Comparison of ENCODE assay signal across 8 cellular contexts in the genomic region with DNA sequence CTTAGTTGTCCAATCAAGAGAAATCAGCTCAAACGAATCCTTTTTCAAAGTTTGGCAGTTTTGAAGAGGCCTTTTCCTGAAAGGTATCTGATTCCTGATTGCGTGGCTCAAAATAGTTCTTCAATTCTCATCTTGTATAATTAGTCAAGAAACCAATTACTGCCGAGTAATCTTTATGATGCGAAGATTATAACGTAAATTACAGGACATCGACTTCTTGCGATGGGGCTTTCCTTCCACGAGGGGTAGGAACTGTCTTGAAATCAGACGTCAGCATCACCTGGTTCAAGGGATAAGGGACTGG. TPM values are rescaled to one million over a fixed set of nuclear protein-coding genes. Genes with fewer than 3 reads are reported as not detected.
DNase-seq lines count a peak whose midpoint lies in the region; ATAC-seq, FAIRE-seq and TF ChIP-seq lines count a peak whose summit lies in the region.

No MANE protein-coding gene starts in this region.

- peak overlapping the region; percentile 52 for H3K27ac ChIP-seq in HepG2 (ENCODE audit: extremely low read length, insufficient read depth, low read length)
- H3K27ac ChIP-seq in upper lobe of right lung, result peak overlapping the region; percentile 95

- TF ChIP-seq EP300 in HepG2 (IDR thresholded peaks at IDR 0.05; ENCODE audit: low read depth in 2 of 2, low read length in 2 of 2) (no peak), HepG2 (CRISPR knock-in tag; IDR thresholded peaks at IDR 0.05; ENCODE audit: borderline replicate concordance) (no peak)

- H3K9me3 ChIP-seq in HepG2 (ENCODE audit: low read length) (no peaks in the 10 kb centered on the region), upper lobe of right lung (no peaks in the 10 kb centered on the region)

- POLR2A ChIA-PET in activated naive CD8-positive, alpha-beta T cell treated with anti-CD3 and anti-CD28 coated beads, Interleukin-2, amount 10 ng/mL, durations not matched to agents 7 days and 5 days (lab: Charles Lee), result interaction anchor here (0.5 to 1.1 kb wide), 2 partner anchors 19 to 98 kb away, joined by 3 to 6 read pairs; no protein-coding TSS in a partner anchor
- POLR2A ChIA-PET in HepG2 (lab: Yijun Ruan, JAX), result interaction anchor here (1.0 to 2.5 kb wide), 13 partner anchors 9 to 619 kb away, joined by 3 to 20 read pairs (median 8); a partner anchor contains a TSS

- WGBS in HepG2 (ENCODE audit: low lambda C conversion rate), result 10% methylated on average over 9 of the region's 9 CpGs

- peaks cover 5 to 15% of the 10 kb centered on the region in 2 experiments; a peak in 4 of 5 replicates for H3K36me3 ChIP-seq in HepG2 (replicated peaks in 1 of 2; ENCODE audit: control insufficient read depth in 1 of 2, insufficient read depth in 2 of 2, low read length in 2 of 2)
- peaks cover 33% of the 10 kb centered on the region for H3K36me3 ChIP-seq in upper lobe of right lung

- H3K9me3 Mint-ChIP-seq in activated naive CD8-positive, alpha-beta T cell treated with anti-CD3 and anti-CD28 coated beads, Interleukin-2, amount 10 ng/mL, durations not matched to agents 7 days and 5 days, result no peaks in the 10 kb centered on the region

- peaks cover 7% of the 10 kb centered on the region for H3K79me2 ChIP-seq in HepG2 (ENCODE audit: insufficient read depth, low read length)

- ATAC-seq in GM18498 (IDR thresholded peaks at IDR 0.05; ENCODE audit: unreplicated experiment) (peak; percentile 24), HG02943 (IDR thresholded peaks at IDR 0.05; ENCODE audit: low read depth, unreplicated experiment) (peak; percentile 28), HepG2 (peak; percentile 17), upper lobe of right lung (no peak)
- no peak for ATAC-seq in activated naive CD8-positive, alpha-beta T cell treated with anti-CD3 and anti-CD28 coated beads, Interleukin-2, amount 10 ng/mL, durations not matched to agents 7 days and 5 days (ENCODE audit: low read depth)

- peak overlapping the region; percentile 93 for H3K4me2 ChIP-seq in HepG2 (ENCODE audit: low read depth, low read length)

- no peak for FAIRE-seq in HepG2 (lab: Jason Lieb, UNC)
- FAIRE-seq in GM19239 (lab: Jason Lieb, UNC), result no peak

- H3K36me3 Mint-ChIP-seq in activated naive CD8-positive, alpha-beta T cell treated with anti-CD3 and anti-CD28 coated beads, Interleukin-2, amount 10 ng/mL, durations not matched to agents 7 days and 5 days, result peaks cover 9% of the 10 kb centered on the region

- H4K20me1 ChIP-seq in HepG2 (ENCODE audit: insufficient read depth, low read length), result no peaks in the 10 kb centered on the region

- no peak for DNase-seq in activated naive CD8-positive, alpha-beta T cell treated with anti-CD3 and anti-CD28 coated beads, Interleukin-2, amount 10 ng/mL, durations not matched to agents 7 days and 5 days
- DNase-seq in HepG2 (ENCODE audit: low spot score) (no peak), upper lobe of right lung (no peak), GM19239 (ENCODE audit: insufficient read length, low spot score) (no peak), posterior cingulate gyrus (no peak)
- no peak for DNase-seq in stimulated activated naive CD4-positive, alpha-beta T cell treated with Interleukin-2 at 50 U/mL for 16 hours (lab: John Stamatoyannopoulos, UW)

- peak overlapping the region; percentile 70 for H2AFZ ChIP-seq in HepG2 (ENCODE audit: low read length)

- CTCF ChIA-PET in HepG2 (lab: Yijun Ruan, JAX; ENCODE audit: low intra/inter-chr PET ratio, low total read pairs), result no interaction called here

- peaks cover 16% of the 10 kb centered on the region for H3K4me1 Mint-ChIP-seq in activated naive CD8-positive, alpha-beta T cell treated with anti-CD3 and anti-CD28 coated beads, Interleukin-2, amount 10 ng/mL, durations not matched to agents 7 days and 5 days

- in situ Hi-C loops in HepG2 (cut with HindIII; ENCODE audit: extremely low pct_ligation_motif_present, low pct_unique_long_range_greater_than_20kb), result no loop called here

- H3K4me3 ChIP-seq in HepG2 (replicated peaks in 1 of 3; ENCODE audit: insufficient read depth in 1 of 3, low read depth in 2 of 3, low read length in 3 of 3), result peak overlapping the region; percentile 60 to 81 (median 68); a peak in 5 of 6 replicates
- H3K4me3 ChIP-seq in upper lobe of right lung, result peak overlapping the region; percentile 80

- peaks cover 40% of the 10 kb centered on the region for H3K4me1 ChIP-seq in HepG2 (ENCODE audit: insufficient read depth, low read length)
- H3K4me1 ChIP-seq in upper lobe of right lung, result no peaks in the 10 kb centered on the region

- no peak for TF ChIP-seq POLR2A in HepG2 (IDR thresholded peaks at IDR 0.05; ENCODE audit: insufficient read depth in 1 of 2, low read depth in 2 of 2, low read length in 2 of 2)

- TF ChIP-seq RAD21 in HepG2 (CRISPR knock-in tag; IDR thresholded peaks at IDR 0.05), result no peak

- intact Hi-C loops in HepG2 (cut with micrococcal nuclease; ENCODE audit: unreplicated experiment) (loop anchor here (2.0 kb wide), 1 partner anchor 56 kb away; no protein-coding TSS in a partner anchor), upper lobe of right lung (cut with DNase I) (no loop called here), posterior cingulate gyrus (cut with DNase I) (loop anchor here (2.0 kb wide), 1 partner anchor 58 kb away; a partner anchor contains a TSS)

- H3K9ac ChIP-seq in HepG2 (ENCODE audit: insufficient read depth, low read depth, low read length), result peak overlapping the region; percentile 65

- H3K4me3 Mint-ChIP-seq in activated naive CD8-positive, alpha-beta T cell treated with anti-CD3 and anti-CD28 coated beads, Interleukin-2, amount 10 ng/mL, durations not matched to agents 7 days and 5 days, result peak overlapping the region; percentile 93

- TF ChIP-seq CTCF in HepG2 (CRISPR knock-in tag; IDR thresholded peaks at IDR 0.05) (no peak), upper lobe of right lung (IDR thresholded peaks at IDR 0.05) (no peak)

- peak overlapping the region; percentile 90 for H3K27ac Mint-ChIP-seq in activated naive CD8-positive, alpha-beta T cell treated with anti-CD3 and anti-CD28 coated beads, Interleukin-2, amount 10 ng/mL, durations not matched to agents 7 days and 5 days

- H3K27me3 ChIP-seq in HepG2 (ENCODE audit: control insufficient read depth in 1 of 2, insufficient read depth in 2 of 2, low read length in 2 of 2), result no peaks in the 10 kb centered on the region
- no peaks in the 10 kb centered on the region for H3K27me3 ChIP-seq in upper lobe of right lung

- no peaks in the 10 kb centered on the region for H3K27me3 Mint-ChIP-seq in activated naive CD8-positive, alpha-beta T cell treated with anti-CD3 and anti-CD28 coated beads, Interleukin-2, amount 10 ng/mL, durations not matched to agents 7 days and 5 days

- BruUV-seq in HepG2 (replicated peaks; lab: Mats Ljungman, UMichigan), result TSS peak; percentile 87

RNA-seq across cellular contexts. Expression of a gene that starts 0.6 kb away (rescaled TPM):
- 10 to 100 TPM; 34.9 to 37.9 TPM for total RNA-seq in activated naive CD8-positive, alpha-beta T cell treated with anti-CD3 and anti-CD28 coated beads, Interleukin-2, amount 10 ng/mL, durations not matched to agents 7 days and 5 days
- 67.6 and 97.1 TPM in 2 replicates for total RNA-seq in HepG2 (2016; rRNA removed; fragmentation: Illumina TruSeq; extraction: Trizol)
- 43.5 and 44.1 TPM in 2 replicates for total RNA-seq in HepG2 (2016; cell fraction: cytosol; rRNA removed; fragmentation: Illumina TruSeq; extraction: Trizol; ENCODE audit: low read depth)
- total RNA-seq in HepG2 (2016; cell fraction: insoluble cytoplasmic fraction; rRNA removed; fragmentation: Illumina TruSeq; extraction: Trizol), result 66.0 and 92.7 TPM in 2 replicates
- 109 and 111 TPM in 2 replicates for total RNA-seq in HepG2 (2016; cell fraction: membrane; rRNA removed; fragmentation: Illumina TruSeq; extraction: Trizol)
- total RNA-seq in HepG2 (2016; cell fraction: nucleus; rRNA removed; fragmentation: Illumina TruSeq; extraction: Trizol), result 24.1 and 29.7 TPM in 2 replicates
- 50.8 and 64.3 TPM in 2 replicates for polyA plus RNA-seq in HepG2 (2011; rRNA removed)
- 39.2 and 54.5 TPM in 2 replicates for polyA plus RNA-seq in HepG2 (2011; cell fraction: cytosol; rRNA removed)
- polyA plus RNA-seq in HepG2 (2011; cell fraction: nucleus; rRNA removed), result 13.9 and 16.0 TPM in 2 replicates
- polyA plus RNA-seq in HepG2 (2012), result 30.2 and 34.8 TPM in 2 replicates
- polyA plus RNA-seq in HepG2 (2016; cell fraction: cytosol; fragmentation: Illumina TruSeq; extraction: Trizol; ENCODE audit: low read depth), result 58.2 and 66.9 TPM in 2 replicates
- 110 and 111 TPM in 2 replicates for polyA plus RNA-seq in HepG2 (2016; cell fraction: insoluble cytoplasmic fraction; fragmentation: Illumina TruSeq; extraction: Trizol; ENCODE audit: low read depth)
- 110 and 116 TPM in 2 replicates for polyA plus RNA-seq in HepG2 (2016; cell fraction: membrane; fragmentation: Illumina TruSeq; extraction: Trizol; ENCODE audit: low read depth)
- 41.6 and 42.0 TPM in 2 replicates for polyA plus RNA-seq in HepG2 (2016; cell fraction: nucleus; fragmentation: Illumina TruSeq; extraction: Trizol; ENCODE audit: insufficient read depth, low read depth)
- polyA minus RNA-seq in HepG2 (2011; rRNA and poly(A)+ RNA removed; ENCODE audit: low replicate concordance), result 31.4 and 38.5 TPM in 2 replicates
- polyA minus RNA-seq in HepG2 (2011; cell fraction: cytosol; rRNA and poly(A)+ RNA removed), result 29.3 and 33.2 TPM in 2 replicates
- 14.2 and 21.6 TPM in 2 replicates for polyA minus RNA-seq in HepG2 (2011; cell fraction: nucleus; rRNA and poly(A)+ RNA removed)
- total RNA-seq in upper lobe of right lung, result 60.0 TPM

RNA-seq across cellular contexts. Expression of a gene that starts 40.1 kb away (rescaled TPM):
- under 1 TPM; 0.08 to 0.26 TPM for total RNA-seq in activated naive CD8-positive, alpha-beta T cell treated with anti-CD3 and anti-CD28 coated beads, Interleukin-2, amount 10 ng/mL, durations not matched to agents 7 days and 5 days
- 39.5 and 60.6 TPM in 2 replicates for total RNA-seq in HepG2 (2016; rRNA removed; fragmentation: Illumina TruSeq; extraction: Trizol)
- total RNA-seq in HepG2 (2016; cell fraction: cytosol; rRNA removed; fragmentation: Illumina TruSeq; extraction: Trizol; ENCODE audit: low read depth), result 31.6 and 42.4 TPM in 2 replicates
- 36.8 and 62.7 TPM in 2 replicates for total RNA-seq in HepG2 (2016; cell fraction: insoluble cytoplasmic fraction; rRNA removed; fragmentation: Illumina TruSeq; extraction: Trizol)
- total RNA-seq in HepG2 (2016; cell fraction: membrane; rRNA removed; fragmentation: Illumina TruSeq; extraction: Trizol), result 53.7 and 65.8 TPM in 2 replicates
- 44.1 and 48.9 TPM in 2 replicates for total RNA-seq in HepG2 (2016; cell fraction: nucleus; rRNA removed; fragmentation: Illumina TruSeq; extraction: Trizol)
- 127 and 160 TPM in 2 replicates for polyA plus RNA-seq in HepG2 (2011; rRNA removed)
- 145 and 183 TPM in 2 replicates for polyA plus RNA-seq in HepG2 (2011; cell fraction: cytosol; rRNA removed)
- 77.5 and 88.9 TPM in 2 replicates for polyA plus RNA-seq in HepG2 (2011; cell fraction: nucleus; rRNA removed)
- polyA plus RNA-seq in HepG2 (2012), result 40.5 and 51.4 TPM in 2 replicates
- polyA plus RNA-seq in HepG2 (2016; cell fraction: cytosol; fragmentation: Illumina TruSeq; extraction: Trizol; ENCODE audit: low read depth), result 35.9 and 51.7 TPM in 2 replicates
- polyA plus RNA-seq in HepG2 (2016; cell fraction: insoluble cytoplasmic fraction; fragmentation: Illumina TruSeq; extraction: Trizol; ENCODE audit: low read depth), result 47.5 and 48.8 TPM in 2 replicates
- polyA plus RNA-seq in HepG2 (2016; cell fraction: membrane; fragmentation: Illumina TruSeq; extraction: Trizol; ENCODE audit: low read depth), result 56.6 and 67.1 TPM in 2 replicates
- 83.7 and 88.2 TPM in 2 replicates for polyA plus RNA-seq in HepG2 (2016; cell fraction: nucleus; fragmentation: Illumina TruSeq; extraction: Trizol; ENCODE audit: insufficient read depth, low read depth)
- 159 and 370 TPM in 2 replicates for polyA minus RNA-seq in HepG2 (2011; rRNA and poly(A)+ RNA removed; ENCODE audit: low replicate concordance)
- polyA minus RNA-seq in HepG2 (2011; cell fraction: cytosol; rRNA and poly(A)+ RNA removed), result 54.5 and 69.4 TPM in 2 replicates
- polyA minus RNA-seq in HepG2 (2011; cell fraction: nucleus; rRNA and poly(A)+ RNA removed), result 23.7 and 30.3 TPM in 2 replicates
- 104 TPM for total RNA-seq in upper lobe of right lung

RNA-seq across cellular contexts. Expression of a gene that starts 58.3 kb away (rescaled TPM):
- total RNA-seq in activated naive CD8-positive, alpha-beta T cell treated with anti-CD3 and anti-CD28 coated beads, Interleukin-2, amount 10 ng/mL, durations not matched to agents 7 days and 5 days, result 10 to 100 TPM; 29.5 to 34.3 TPM
- total RNA-seq in HepG2 (2016; rRNA removed; fragmentation: Illumina TruSeq; extraction: Trizol), result 51.7 and 53.4 TPM in 2 replicates
- total RNA-seq in HepG2 (2016; cell fraction: cytosol; rRNA removed; fragmentation: Illumina TruSeq; extraction: Trizol; ENCODE audit: low read depth), result 19.0 and 20.1 TPM in 2 replicates
- total RNA-seq in HepG2 (2016; cell fraction: insoluble cytoplasmic fraction; rRNA removed; fragmentation: Illumina TruSeq; extraction: Trizol), result 53.8 and 54.3 TPM in 2 replicates
- 36.2 and 36.7 TPM in 2 replicates for total RNA-seq in HepG2 (2016; cell fraction: membrane; rRNA removed; fragmentation: Illumina TruSeq; extraction: Trizol)
- total RNA-seq in HepG2 (2016; cell fraction: nucleus; rRNA removed; fragmentation: Illumina TruSeq; extraction: Trizol), result 57.5 and 60.4 TPM in 2 replicates
- polyA plus RNA-seq in HepG2 (2011; rRNA removed), result 47.9 and 61.0 TPM in 2 replicates
- 26.9 and 41.0 TPM in 2 replicates for polyA plus RNA-seq in HepG2 (2011; cell fraction: cytosol; rRNA removed)
- 39.4 and 42.0 TPM in 2 replicates for polyA plus RNA-seq in HepG2 (2011; cell fraction: nucleus; rRNA removed)
- polyA plus RNA-seq in HepG2 (2012), result 27.1 and 34.3 TPM in 2 replicates
- polyA plus RNA-seq in HepG2 (2016; cell fraction: cytosol; fragmentation: Illumina TruSeq; extraction: Trizol; ENCODE audit: low read depth), result 3.4 and 3.7 TPM in 2 replicates
- polyA plus RNA-seq in HepG2 (2016; cell fraction: insoluble cytoplasmic fraction; fragmentation: Illumina TruSeq; extraction: Trizol; ENCODE audit: low read depth), result 43.2 and 52.1 TPM in 2 replicates
- 13.3 and 17.1 TPM in 2 replicates for polyA plus RNA-seq in HepG2 (2016; cell fraction: membrane; fragmentation: Illumina TruSeq; extraction: Trizol; ENCODE audit: low read depth)
- 51.5 and 57.9 TPM in 2 replicates for polyA plus RNA-seq in HepG2 (2016; cell fraction: nucleus; fragmentation: Illumina TruSeq; extraction: Trizol; ENCODE audit: insufficient read depth, low read depth)
- polyA minus RNA-seq in HepG2 (2011; rRNA and poly(A)+ RNA removed; ENCODE audit: low replicate concordance), result 45.2 and 96.4 TPM in 2 replicates
- polyA minus RNA-seq in HepG2 (2011; cell fraction: cytosol; rRNA and poly(A)+ RNA removed), result 68.9 and 72.7 TPM in 2 replicates
- 128 and 149 TPM in 2 replicates for polyA minus RNA-seq in HepG2 (2011; cell fraction: nucleus; rRNA and poly(A)+ RNA removed)
- 36.2 TPM for total RNA-seq in upper lobe of right lung

RNA-seq across cellular contexts. Expression of a gene that starts 58.6 kb away (rescaled TPM):
- 100 to 1,000 TPM; 134 to 140 TPM for total RNA-seq in activated naive CD8-positive, alpha-beta T cell treated with anti-CD3 and anti-CD28 coated beads, Interleukin-2, amount 10 ng/mL, durations not matched to agents 7 days and 5 days
- 99.8 and 104 TPM in 2 replicates for total RNA-seq in HepG2 (2016; rRNA removed; fragmentation: Illumina TruSeq; extraction: Trizol)
- 81.0 and 93.2 TPM in 2 replicates for total RNA-seq in HepG2 (2016; cell fraction: cytosol; rRNA removed; fragmentation: Illumina TruSeq; extraction: Trizol; ENCODE audit: low read depth)
- total RNA-seq in HepG2 (2016; cell fraction: insoluble cytoplasmic fraction; rRNA removed; fragmentation: Illumina TruSeq; extraction: Trizol), result 98.8 and 104 TPM in 2 replicates
- total RNA-seq in HepG2 (2016; cell fraction: membrane; rRNA removed; fragmentation: Illumina TruSeq; extraction: Trizol), result 49.2 and 54.2 TPM in 2 replicates
- total RNA-seq in HepG2 (2016; cell fraction: nucleus; rRNA removed; fragmentation: Illumina TruSeq; extraction: Trizol), result 61.4 and 77.1 TPM in 2 replicates
- polyA plus RNA-seq in HepG2 (2011; rRNA removed), result 90.8 and 99.8 TPM in 2 replicates
- polyA plus RNA-seq in HepG2 (2011; cell fraction: cytosol; rRNA removed), result 45.8 and 51.2 TPM in 2 replicates
- polyA plus RNA-seq in HepG2 (2011; cell fraction: nucleus; rRNA removed), result 207 and 252 TPM in 2 replicates
- 46.9 and 63.7 TPM in 2 replicates for polyA plus RNA-seq in HepG2 (2012)
- 14.9 and 16.8 TPM in 2 replicates for polyA plus RNA-seq in HepG2 (2016; cell fraction: cytosol; fragmentation: Illumina TruSeq; extraction: Trizol; ENCODE audit: low read depth)
- 128 and 134 TPM in 2 replicates for polyA plus RNA-seq in HepG2 (2016; cell fraction: insoluble cytoplasmic fraction; fragmentation: Illumina TruSeq; extraction: Trizol; ENCODE audit: low read depth)
- 28.8 and 29.0 TPM in 2 replicates for polyA plus RNA-seq in HepG2 (2016; cell fraction: membrane; fragmentation: Illumina TruSeq; extraction: Trizol; ENCODE audit: low read depth)
- 203 and 213 TPM in 2 replicates for polyA plus RNA-seq in HepG2 (2016; cell fraction: nucleus; fragmentation: Illumina TruSeq; extraction: Trizol; ENCODE audit: insufficient read depth, low read depth)
- 61.9 and 154 TPM in 2 replicates for polyA minus RNA-seq in HepG2 (2011; rRNA and poly(A)+ RNA removed; ENCODE audit: low replicate concordance)
- polyA minus RNA-seq in HepG2 (2011; cell fraction: cytosol; rRNA and poly(A)+ RNA removed), result 17.3 and 23.9 TPM in 2 replicates
- 71.4 and 71.5 TPM in 2 replicates for polyA minus RNA-seq in HepG2 (2011; cell fraction: nucleus; rRNA and poly(A)+ RNA removed)
- total RNA-seq in upper lobe of right lung, result 77.8 TPM

Comparison
In these comparisons a context has a peak if more than half of its experiments do, and no peak if none do; other contexts are left out.
1. ATAC-seq: peak in GM18498 (single experiment), HG02943 (single experiment) and HepG2 (single experiment); none in activated naive CD8-positive, alpha-beta T cell treated with anti-CD3 and anti-CD28 coated beads, Interleukin-2, amount 10 ng/mL, durations not matched to agents 7 days and 5 days (single experiment) and upper lobe of right lung (single experiment).
2. RNA of a gene that starts 40.1 kb away (total RNA-seq): 104 TPM in upper lobe of right lung (single experiment) and 31.6 to 65.8 TPM in HepG2; 0.08 to 0.26 TPM in activated naive CD8-positive, alpha-beta T cell treated with anti-CD3 and anti-CD28 coated beads, Interleukin-2, amount 10 ng/mL, durations not matched to agents 7 days and 5 days; every median in the first group is over 10 times any median in the second.